ENCODE assay signal across 2 cellular contexts in the genomic region with DNA sequence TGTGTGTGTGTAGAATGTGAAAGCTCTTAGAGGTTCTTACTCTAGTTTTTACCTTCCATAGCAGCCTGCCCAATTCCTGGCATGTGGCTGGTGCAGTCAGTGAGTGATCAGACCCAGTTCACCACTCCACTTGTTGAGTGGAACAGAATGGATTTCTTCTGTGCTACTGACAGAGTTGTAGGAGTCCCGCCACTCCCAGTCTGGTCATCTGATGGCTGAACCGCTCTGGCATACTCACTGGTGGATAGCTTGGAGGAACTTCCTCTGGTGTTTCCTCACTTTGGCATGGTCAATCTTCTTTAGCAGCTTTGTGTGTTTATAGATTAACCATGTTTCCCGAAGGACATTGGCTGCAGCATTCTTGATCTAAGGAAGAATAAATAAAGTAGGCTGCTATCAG.
TF ChIP-seq lines count a peak whose summit lies in the region.

No MANE protein-coding gene starts in this region.

TF ChIP-seq in SK-N-SH treated with all-trans-retinoic acid at 6 μM for 48 hours, 23 proteins besides CTCF, POLR2A, EP300 and RAD21 (continued from another document):
- TF ChIP-seq TSHZ2 (CRISPR knock-in tag; IDR thresholded peaks at IDR 0.05) (no peak), OSR1 (CRISPR knock-in tag; IDR thresholded peaks at IDR 0.05) (no peak), CSDC2 (CRISPR knock-in tag; IDR thresholded peaks at IDR 0.05) (no peak), SNAI2 (CRISPR knock-in tag; IDR thresholded peaks at IDR 0.05) (no peak), CREB5 (CRISPR knock-in tag; IDR thresholded peaks at IDR 0.05; ENCODE audit: low read depth) (no peak)
- TF ChIP-seq, protein P1, sequence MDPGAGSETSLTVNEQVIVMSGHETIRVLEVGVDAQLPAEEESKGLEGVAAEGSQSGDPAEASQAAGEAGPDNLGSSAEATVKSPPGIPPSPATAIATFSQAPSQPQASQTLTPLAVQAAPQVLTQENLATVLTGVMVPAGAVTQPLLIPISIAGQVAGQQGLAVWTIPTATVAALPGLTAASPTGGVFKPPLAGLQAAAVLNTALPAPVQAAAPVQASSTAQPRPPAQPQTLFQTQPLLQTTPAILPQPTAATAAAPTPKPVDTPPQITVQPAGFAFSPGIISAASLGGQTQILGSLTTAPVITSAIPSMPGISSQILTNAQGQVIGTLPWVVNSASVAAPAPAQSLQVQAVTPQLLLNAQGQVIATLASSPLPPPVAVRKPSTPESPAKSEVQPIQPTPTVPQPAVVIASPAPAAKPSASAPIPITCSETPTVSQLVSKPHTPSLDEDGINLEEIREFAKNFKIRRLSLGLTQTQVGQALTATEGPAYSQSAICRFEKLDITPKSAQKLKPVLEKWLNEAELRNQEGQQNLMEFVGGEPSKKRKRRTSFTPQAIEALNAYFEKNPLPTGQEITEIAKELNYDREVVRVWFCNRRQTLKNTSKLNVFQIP (CRISPR knock-in tag; IDR thresholded peaks at IDR 0.05; ENCODE audit: borderline replicate concordance, low read depth), result no peak
TF ChIP-seq in SK-N-SH treated with all-trans-retinoic acid at 6 μM for 48 hours: peak in this region for 0.

TF ChIP-seq in SK-N-SH, 30 proteins besides CTCF, POLR2A, EP300 and RAD21 (continued from another document):
- no peak for TF ChIP-seq EZH2phosphoT487 (IDR thresholded peaks at IDR 0.05; ENCODE audit: borderline replicate concordance, low read depth)
- TF ChIP-seq, protein P2, sequence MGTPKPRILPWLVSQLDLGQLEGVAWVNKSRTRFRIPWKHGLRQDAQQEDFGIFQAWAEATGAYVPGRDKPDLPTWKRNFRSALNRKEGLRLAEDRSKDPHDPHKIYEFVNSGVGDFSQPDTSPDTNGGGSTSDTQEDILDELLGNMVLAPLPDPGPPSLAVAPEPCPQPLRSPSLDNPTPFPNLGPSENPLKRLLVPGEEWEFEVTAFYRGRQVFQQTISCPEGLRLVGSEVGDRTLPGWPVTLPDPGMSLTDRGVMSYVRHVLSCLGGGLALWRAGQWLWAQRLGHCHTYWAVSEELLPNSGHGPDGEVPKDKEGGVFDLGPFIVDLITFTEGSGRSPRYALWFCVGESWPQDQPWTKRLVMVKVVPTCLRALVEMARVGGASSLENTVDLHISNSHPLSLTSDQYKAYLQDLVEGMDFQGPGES (IDR thresholded peaks at IDR 0.05; ENCODE audit: low read depth, low read length), result no peak
- TF ChIP-seq SIN3A (IDR thresholded peaks at IDR 0.05; ENCODE audit: borderline replicate concordance, low read depth, low read length), result no peak
- TF ChIP-seq GABPA (IDR thresholded peaks at IDR 0.05; ENCODE audit: low read depth), result no peak
- TF ChIP-seq FOXJ3 (CRISPR knock-in tag; IDR thresholded peaks at IDR 0.05), result no peak
- no peak for TF ChIP-seq ELF1 (IDR thresholded peaks at IDR 0.05)
